In genomic region chr2:172101008-172101706, GRCh38 we compare ENCODE assay signal across 1 cellular context.
TF ChIP-seq lines count a peak whose summit lies in the region.

No MANE protein-coding gene starts in this region.

TF ChIP-seq in GM12878, 131 proteins besides CTCF, POLR2A, EP300 and RAD21 (continued from another document):
- TF ChIP-seq CHD2 (IDR thresholded peaks at IDR 0.05; ENCODE audit: borderline replicate concordance, low read depth, low read length) (no peak), BHLHE40 (IDR thresholded peaks at IDR 0.05; ENCODE audit: borderline replicate concordance in 1 of 2, low read depth in 2 of 2, low read length in 1 of 2) (no peak), ZZZ3 (IDR thresholded peaks at IDR 0.05; ENCODE audit: control insufficient read depth, insufficient read length, low read depth) (no peak), FOXM1 (IDR thresholded peaks at IDR 0.05; ENCODE audit: low read depth, low read length) (no peak), TARDBP (IDR thresholded peaks at IDR 0.05; ENCODE audit: borderline replicate concordance) (no peak), SRF (IDR thresholded peaks at IDR 0.05; ENCODE audit: low read depth in 2 of 2, low read length in 2 of 2) (no peak), ATF7 (IDR thresholded peaks at IDR 0.05; ENCODE audit: low read depth) (no peak), MAX (IDR thresholded peaks at IDR 0.05; ENCODE audit: low read depth, low read length) (no peak), ZNF24 (IDR thresholded peaks at IDR 0.05) (no peak), E4F1 (IDR thresholded peaks at IDR 0.05; ENCODE audit: borderline replicate concordance, partially characterized antibody) (no peak), HCFC1 (IDR thresholded peaks at IDR 0.05; ENCODE audit: low read length) (no peak), IKZF1 (conservative IDR thresholded peaks at IDR 0.05) (no peak), SUZ12 (IDR thresholded peaks at IDR 0.05; ENCODE audit: unreplicated experiment) (no peak), EZH2 (IDR thresholded peaks at IDR 0.05; ENCODE audit: borderline replicate concordance, control insufficient read depth, low read depth, low read length) (no peak; the same call in 1 of the 2 replicates), CUX1 (IDR thresholded peaks at IDR 0.05; ENCODE audit: insufficient replicate concordance, low read depth, low read length) (no peak), ZNF217 (IDR thresholded peaks at IDR 0.05) (no peak)
